1 cellular context compared by ENCODE assay signal in genomic region chr6:32047084-32047478, GRCh38.
TF ChIP-seq lines count a peak whose summit lies in the region.

No MANE protein-coding gene starts in this region.

TF ChIP-seq in HepG2, 621 proteins besides CTCF, POLR2A, EP300 and RAD21:
- 0 out of 2 replicates have a peak, but pooled peaks have one; percentile 12 for TF ChIP-seq MAX (IDR thresholded peaks at IDR 0.05)
- no peak for TF ChIP-seq SP2 (CRISPR knock-in tag; IDR thresholded peaks at IDR 0.05)
- no peak for TF ChIP-seq ZNF205 (CRISPR knock-in tag; IDR thresholded peaks at IDR 0.05)
- no peak for TF ChIP-seq ZBTB4 (CRISPR knock-in tag; IDR thresholded peaks at IDR 0.05; ENCODE audit: borderline replicate concordance)
- no peak for TF ChIP-seq ZBTB20 (CRISPR knock-in tag; IDR thresholded peaks at IDR 0.05; ENCODE audit: borderline replicate concordance, low read depth)
- no peak for TF ChIP-seq ZMAT5 (CRISPR knock-in tag; IDR thresholded peaks at IDR 0.05; ENCODE audit: borderline replicate concordance, low read depth)
- TF ChIP-seq TGIF2 (CRISPR knock-in tag; IDR thresholded peaks at IDR 0.05): 0 out of 2 replicates have a peak, but pooled peaks have one; percentile 36
- no peak for TF ChIP-seq THRA (CRISPR knock-in tag; IDR thresholded peaks at IDR 0.05; ENCODE audit: borderline replicate concordance)
- TF ChIP-seq ZNF891 (CRISPR knock-in tag; IDR thresholded peaks at IDR 0.05): 0 out of 2 replicates have a peak, but pooled peaks have one; percentile 17
- no peak for TF ChIP-seq MATR3 (CRISPR knock-in tag; IDR thresholded peaks at IDR 0.05)
- TF ChIP-seq ZNF816 (CRISPR knock-in tag; IDR thresholded peaks at IDR 0.05; ENCODE audit: borderline replicate concordance): no peak
- TF ChIP-seq PRDM4 (CRISPR knock-in tag; IDR thresholded peaks at IDR 0.05; ENCODE audit: borderline replicate concordance): no peak
- no peak for TF ChIP-seq SRF (IDR thresholded peaks at IDR 0.05; ENCODE audit: low read depth, low read length)
- 0 out of 2 replicates have a peak, but pooled peaks have one; percentile 46 for TF ChIP-seq CERS6 (CRISPR knock-in tag; IDR thresholded peaks at IDR 0.05)
- no peak for TF ChIP-seq TP53 (CRISPR knock-in tag; conservative IDR thresholded peaks at IDR 0.05)
- TF ChIP-seq SPEN (CRISPR knock-in tag; IDR thresholded peaks at IDR 0.05; ENCODE audit: low read depth): no peak
- no peak for TF ChIP-seq ZNF703 (CRISPR knock-in tag; IDR thresholded peaks at IDR 0.05; ENCODE audit: borderline replicate concordance)
- TF ChIP-seq YEATS2 (CRISPR knock-in tag; IDR thresholded peaks at IDR 0.05; ENCODE audit: borderline replicate concordance): 0 out of 2 replicates have a peak, but pooled peaks have one; percentile 35
- TF ChIP-seq HMGA1 (CRISPR knock-in tag; conservative IDR thresholded peaks at IDR 0.05): no peak
- TF ChIP-seq ZNF768 (CRISPR knock-in tag; IDR thresholded peaks at IDR 0.05): no peak
- no peak for TF ChIP-seq HOXD1 (CRISPR knock-in tag; IDR thresholded peaks at IDR 0.05)
- TF ChIP-seq ZBTB1 (CRISPR knock-in tag; IDR thresholded peaks at IDR 0.05; ENCODE audit: borderline replicate concordance): no peak
- no peak for TF ChIP-seq ZNF552 (CRISPR knock-in tag; IDR thresholded peaks at IDR 0.05; ENCODE audit: borderline replicate concordance)
- TF ChIP-seq NR2F1 (CRISPR knock-in tag; IDR thresholded peaks at IDR 0.05): peak in 1 of 2 experiments; percentile 31; a peak in 1 of 4 replicates
- TF ChIP-seq DNMT3B (CRISPR knock-in tag; conservative IDR thresholded peaks at IDR 0.05): peak; percentile 81; the same call in 1 of the 2 replicates
- TF ChIP-seq TEAD3 (CRISPR knock-in tag; optimal IDR thresholded peaks at IDR 0.05; ENCODE audit: borderline replicate concordance): no peak
- TF ChIP-seq SAP130 (CRISPR knock-in tag; IDR thresholded peaks at IDR 0.05; ENCODE audit: low read depth): peak; percentile 13; the same call in 1 of the 2 replicates
- TF ChIP-seq BHLHE40 (IDR thresholded peaks at IDR 0.05; ENCODE audit: low read length): peak; percentile 15; the same call in 1 of the 2 replicates
- TF ChIP-seq HNRNPK (IDR thresholded peaks at IDR 0.05; ENCODE audit: low read depth, low read length, poor library complexity, severe bottlenecking): no peak
- peak; percentile 71 for TF ChIP-seq ZNF263 (CRISPR knock-in tag; IDR thresholded peaks at IDR 0.05)
- TF ChIP-seq NAIF1 (CRISPR knock-in tag; IDR thresholded peaks at IDR 0.05; ENCODE audit: borderline replicate concordance): no peak
- no peak for TF ChIP-seq ZNF281 (CRISPR knock-in tag; IDR thresholded peaks at IDR 0.05; ENCODE audit: borderline replicate concordance)
- no peak for TF ChIP-seq ZSCAN9 (CRISPR knock-in tag; IDR thresholded peaks at IDR 0.05; ENCODE audit: borderline replicate concordance)
- TF ChIP-seq ZNF83 (CRISPR knock-in tag; IDR thresholded peaks at IDR 0.05; ENCODE audit: borderline replicate concordance): no peak
- TF ChIP-seq ZNF235 (CRISPR knock-in tag; IDR thresholded peaks at IDR 0.05; ENCODE audit: borderline replicate concordance): no peak
- TF ChIP-seq ZKSCAN1 (IDR thresholded peaks at IDR 0.05; ENCODE audit: low read length): no peak
- TF ChIP-seq RXRA (CRISPR knock-in tag; IDR thresholded peaks at IDR 0.05): 0 out of 2 replicates have a peak, but pooled peaks have one; percentile 19
- TF ChIP-seq DR1 (CRISPR knock-in tag; IDR thresholded peaks at IDR 0.05): no peak
- no peak for TF ChIP-seq NCOR1 (IDR thresholded peaks at IDR 0.05; ENCODE audit: borderline replicate concordance, low read length)
- TF ChIP-seq MIXL1 (CRISPR knock-in tag; IDR thresholded peaks at IDR 0.05): no peak
- peak; percentile 83 for TF ChIP-seq FOSL2 (CRISPR knock-in tag; IDR thresholded peaks at IDR 0.05)
TF ChIP-seq in HepG2: peak in this region for 12.
